1 cellular context compared by ENCODE assay signal in genomic region chr3:8963137-8963853, GRCh38.
TF ChIP-seq lines count a peak whose summit lies in the region.

A gene with protein sequence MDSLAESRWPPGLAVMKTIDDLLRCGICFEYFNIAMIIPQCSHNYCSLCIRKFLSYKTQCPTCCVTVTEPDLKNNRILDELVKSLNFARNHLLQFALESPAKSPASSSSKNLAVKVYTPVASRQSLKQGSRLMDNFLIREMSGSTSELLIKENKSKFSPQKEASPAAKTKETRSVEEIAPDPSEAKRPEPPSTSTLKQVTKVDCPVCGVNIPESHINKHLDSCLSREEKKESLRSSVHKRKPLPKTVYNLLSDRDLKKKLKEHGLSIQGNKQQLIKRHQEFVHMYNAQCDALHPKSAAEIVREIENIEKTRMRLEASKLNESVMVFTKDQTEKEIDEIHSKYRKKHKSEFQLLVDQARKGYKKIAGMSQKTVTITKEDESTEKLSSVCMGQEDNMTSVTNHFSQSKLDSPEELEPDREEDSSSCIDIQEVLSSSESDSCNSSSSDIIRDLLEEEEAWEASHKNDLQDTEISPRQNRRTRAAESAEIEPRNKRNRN (minus strand): TSS chr3:8963472. CDS start chr3:8963385, 87 bp downstream.

TF ChIP-seq in GM12878, 131 proteins besides CTCF, POLR2A, EP300 and RAD21 (continued from another document and continues in another):
- no peak for TF ChIP-seq MEF2B (IDR thresholded peaks at IDR 0.05; ENCODE audit: partially characterized antibody, poor library complexity, severe bottlenecking)
- no peak for TF ChIP-seq NR2C2 (IDR thresholded peaks at IDR 0.05; ENCODE audit: borderline replicate concordance, control insufficient read depth, insufficient read length, low read depth)
- TF ChIP-seq RELA (IDR thresholded peaks at IDR 0.05; ENCODE audit: borderline replicate concordance, partially characterized antibody) = peak; percentile 91
- TF ChIP-seq, protein P1, sequence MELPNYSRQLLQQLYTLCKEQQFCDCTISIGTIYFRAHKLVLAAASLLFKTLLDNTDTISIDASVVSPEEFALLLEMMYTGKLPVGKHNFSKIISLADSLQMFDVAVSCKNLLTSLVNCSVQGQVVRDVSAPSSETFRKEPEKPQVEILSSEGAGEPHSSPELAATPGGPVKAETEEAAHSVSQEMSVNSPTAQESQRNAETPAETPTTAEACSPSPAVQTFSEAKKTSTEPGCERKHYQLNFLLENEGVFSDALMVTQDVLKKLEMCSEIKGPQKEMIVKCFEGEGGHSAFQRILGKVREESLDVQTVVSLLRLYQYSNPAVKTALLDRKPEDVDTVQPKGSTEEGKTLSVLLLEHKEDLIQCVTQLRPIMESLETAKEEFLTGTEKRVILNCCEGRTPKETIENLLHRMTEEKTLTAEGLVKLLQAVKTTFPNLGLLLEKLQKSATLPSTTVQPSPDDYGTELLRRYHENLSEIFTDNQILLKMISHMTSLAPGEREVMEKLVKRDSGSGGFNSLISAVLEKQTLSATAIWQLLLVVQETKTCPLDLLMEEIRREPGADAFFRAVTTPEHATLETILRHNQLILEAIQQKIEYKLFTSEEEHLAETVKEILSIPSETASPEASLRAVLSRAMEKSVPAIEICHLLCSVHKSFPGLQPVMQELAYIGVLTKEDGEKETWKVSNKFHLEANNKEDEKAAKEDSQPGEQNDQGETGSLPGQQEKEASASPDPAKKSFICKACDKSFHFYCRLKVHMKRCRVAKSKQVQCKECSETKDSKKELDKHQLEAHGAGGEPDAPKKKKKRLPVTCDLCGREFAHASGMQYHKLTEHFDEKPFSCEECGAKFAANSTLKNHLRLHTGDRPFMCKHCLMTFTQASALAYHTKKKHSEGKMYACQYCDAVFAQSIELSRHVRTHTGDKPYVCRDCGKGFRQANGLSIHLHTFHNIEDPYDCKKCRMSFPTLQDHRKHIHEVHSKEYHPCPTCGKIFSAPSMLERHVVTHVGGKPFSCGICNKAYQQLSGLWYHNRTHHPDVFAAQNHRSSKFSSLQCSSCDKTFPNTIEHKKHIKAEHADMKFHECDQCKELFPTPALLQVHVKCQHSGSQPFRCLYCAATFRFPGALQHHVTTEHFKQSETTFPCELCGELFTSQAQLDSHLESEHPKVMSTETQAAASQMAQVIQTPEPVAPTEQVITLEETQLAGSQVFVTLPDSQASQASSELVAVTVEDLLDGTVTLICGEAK (IDR thresholded peaks at IDR 0.05; ENCODE audit: borderline replicate concordance) = peak; percentile 80
- TF ChIP-seq NFIC (IDR thresholded peaks at IDR 0.05; ENCODE audit: low read depth, low read length) = peak; percentile 36; the same call in 1 of the 2 replicates
- TF ChIP-seq, protein P2, sequence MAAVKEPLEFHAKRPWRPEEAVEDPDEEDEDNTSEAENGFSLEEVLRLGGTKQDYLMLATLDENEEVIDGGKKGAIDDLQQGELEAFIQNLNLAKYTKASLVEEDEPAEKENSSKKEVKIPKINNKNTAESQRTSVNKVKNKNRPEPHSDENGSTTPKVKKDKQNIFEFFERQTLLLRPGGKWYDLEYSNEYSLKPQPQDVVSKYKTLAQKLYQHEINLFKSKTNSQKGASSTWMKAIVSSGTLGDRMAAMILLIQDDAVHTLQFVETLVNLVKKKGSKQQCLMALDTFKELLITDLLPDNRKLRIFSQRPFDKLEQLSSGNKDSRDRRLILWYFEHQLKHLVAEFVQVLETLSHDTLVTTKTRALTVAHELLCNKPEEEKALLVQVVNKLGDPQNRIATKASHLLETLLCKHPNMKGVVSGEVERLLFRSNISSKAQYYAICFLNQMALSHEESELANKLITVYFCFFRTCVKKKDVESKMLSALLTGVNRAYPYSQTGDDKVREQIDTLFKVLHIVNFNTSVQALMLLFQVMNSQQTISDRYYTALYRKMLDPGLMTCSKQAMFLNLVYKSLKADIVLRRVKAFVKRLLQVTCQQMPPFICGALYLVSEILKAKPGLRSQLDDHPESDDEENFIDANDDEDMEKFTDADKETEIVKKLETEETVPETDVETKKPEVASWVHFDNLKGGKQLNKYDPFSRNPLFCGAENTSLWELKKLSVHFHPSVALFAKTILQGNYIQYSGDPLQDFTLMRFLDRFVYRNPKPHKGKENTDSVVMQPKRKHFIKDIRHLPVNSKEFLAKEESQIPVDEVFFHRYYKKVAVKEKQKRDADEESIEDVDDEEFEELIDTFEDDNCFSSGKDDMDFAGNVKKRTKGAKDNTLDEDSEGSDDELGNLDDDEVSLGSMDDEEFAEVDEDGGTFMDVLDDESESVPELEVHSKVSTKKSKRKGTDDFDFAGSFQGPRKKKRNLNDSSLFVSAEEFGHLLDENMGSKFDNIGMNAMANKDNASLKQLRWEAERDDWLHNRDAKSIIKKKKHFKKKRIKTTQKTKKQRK (IDR thresholded peaks at IDR 0.05; ENCODE audit: low read depth, low read length) = no peak
- no peak for TF ChIP-seq TBL1XR1 (IDR thresholded peaks at IDR 0.05; ENCODE audit: low read depth, low read length)
- TF ChIP-seq SMAD5 (IDR thresholded peaks at IDR 0.05; ENCODE audit: low read depth) = 0 out of 2 replicates have a peak, but pooled peaks have one; percentile 33
- TF ChIP-seq, protein P3, sequence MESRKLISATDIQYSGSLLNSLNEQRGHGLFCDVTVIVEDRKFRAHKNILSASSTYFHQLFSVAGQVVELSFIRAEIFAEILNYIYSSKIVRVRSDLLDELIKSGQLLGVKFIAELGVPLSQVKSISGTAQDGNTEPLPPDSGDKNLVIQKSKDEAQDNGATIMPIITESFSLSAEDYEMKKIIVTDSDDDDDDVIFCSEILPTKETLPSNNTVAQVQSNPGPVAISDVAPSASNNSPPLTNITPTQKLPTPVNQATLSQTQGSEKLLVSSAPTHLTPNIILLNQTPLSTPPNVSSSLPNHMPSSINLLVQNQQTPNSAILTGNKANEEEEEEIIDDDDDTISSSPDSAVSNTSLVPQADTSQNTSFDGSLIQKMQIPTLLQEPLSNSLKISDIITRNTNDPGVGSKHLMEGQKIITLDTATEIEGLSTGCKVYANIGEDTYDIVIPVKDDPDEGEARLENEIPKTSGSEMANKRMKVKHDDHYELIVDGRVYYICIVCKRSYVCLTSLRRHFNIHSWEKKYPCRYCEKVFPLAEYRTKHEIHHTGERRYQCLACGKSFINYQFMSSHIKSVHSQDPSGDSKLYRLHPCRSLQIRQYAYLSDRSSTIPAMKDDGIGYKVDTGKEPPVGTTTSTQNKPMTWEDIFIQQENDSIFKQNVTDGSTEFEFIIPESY (IDR thresholded peaks at IDR 0.05) = no peak
- no peak for TF ChIP-seq YY1 (IDR thresholded peaks at IDR 0.05; ENCODE audit: low read depth, low read length)
- TF ChIP-seq POLR2AphosphoS5 (IDR thresholded peaks at IDR 0.05; ENCODE audit: low read length) = peak; percentile 43; the same call in 1 of the 2 replicates
- 0 out of 2 replicates have a peak, but pooled peaks have one; percentile 24 for TF ChIP-seq DPF2 (IDR thresholded peaks at IDR 0.05)
- 0 out of 2 replicates have a peak, but pooled peaks have one; percentile 58 for TF ChIP-seq MLLT1 (IDR thresholded peaks at IDR 0.05)
- TF ChIP-seq SREBF1 (IDR thresholded peaks at IDR 0.05; ENCODE audit: low read length) = no peak; the same call in 1 of the 2 replicates
- TF ChIP-seq MEF2A (IDR thresholded peaks at IDR 0.05; ENCODE audit: insufficient read depth, low read depth, low read length) = no peak
- no peak for TF ChIP-seq SREBF2 (IDR thresholded peaks at IDR 0.05; ENCODE audit: low read length)
- TF ChIP-seq, protein P4, sequence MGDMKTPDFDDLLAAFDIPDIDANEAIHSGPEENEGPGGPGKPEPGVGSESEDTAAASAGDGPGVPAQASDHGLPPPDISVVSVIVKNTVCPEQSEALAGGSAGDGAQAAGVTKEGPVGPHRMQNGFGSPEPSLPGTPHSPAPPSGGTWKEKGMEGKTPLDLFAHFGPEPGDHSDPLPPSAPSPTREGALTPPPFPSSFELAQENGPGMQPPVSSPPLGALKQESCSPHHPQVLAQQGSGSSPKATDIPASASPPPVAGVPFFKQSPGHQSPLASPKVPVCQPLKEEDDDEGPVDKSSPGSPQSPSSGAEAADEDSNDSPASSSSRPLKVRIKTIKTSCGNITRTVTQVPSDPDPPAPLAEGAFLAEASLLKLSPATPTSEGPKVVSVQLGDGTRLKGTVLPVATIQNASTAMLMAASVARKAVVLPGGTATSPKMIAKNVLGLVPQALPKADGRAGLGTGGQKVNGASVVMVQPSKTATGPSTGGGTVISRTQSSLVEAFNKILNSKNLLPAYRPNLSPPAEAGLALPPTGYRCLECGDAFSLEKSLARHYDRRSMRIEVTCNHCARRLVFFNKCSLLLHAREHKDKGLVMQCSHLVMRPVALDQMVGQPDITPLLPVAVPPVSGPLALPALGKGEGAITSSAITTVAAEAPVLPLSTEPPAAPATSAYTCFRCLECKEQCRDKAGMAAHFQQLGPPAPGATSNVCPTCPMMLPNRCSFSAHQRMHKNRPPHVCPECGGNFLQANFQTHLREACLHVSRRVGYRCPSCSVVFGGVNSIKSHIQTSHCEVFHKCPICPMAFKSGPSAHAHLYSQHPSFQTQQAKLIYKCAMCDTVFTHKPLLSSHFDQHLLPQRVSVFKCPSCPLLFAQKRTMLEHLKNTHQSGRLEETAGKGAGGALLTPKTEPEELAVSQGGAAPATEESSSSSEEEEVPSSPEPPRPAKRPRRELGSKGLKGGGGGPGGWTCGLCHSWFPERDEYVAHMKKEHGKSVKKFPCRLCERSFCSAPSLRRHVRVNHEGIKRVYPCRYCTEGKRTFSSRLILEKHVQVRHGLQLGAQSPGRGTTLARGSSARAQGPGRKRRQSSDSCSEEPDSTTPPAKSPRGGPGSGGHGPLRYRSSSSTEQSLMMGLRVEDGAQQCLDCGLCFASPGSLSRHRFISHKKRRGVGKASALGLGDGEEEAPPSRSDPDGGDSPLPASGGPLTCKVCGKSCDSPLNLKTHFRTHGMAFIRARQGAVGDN (IDR thresholded peaks at IDR 0.05) = no peak
- peak; percentile 26 to 93; a peak in 3 of 4 replicates for TF ChIP-seq SRF (IDR thresholded peaks at IDR 0.05; ENCODE audit: low read depth in 2 of 2, low read length in 2 of 2)
- no peak for TF ChIP-seq FOS (IDR thresholded peaks at IDR 0.05; ENCODE audit: borderline replicate concordance, extremely low read depth, insufficient read length)
- TF ChIP-seq, protein P5, sequence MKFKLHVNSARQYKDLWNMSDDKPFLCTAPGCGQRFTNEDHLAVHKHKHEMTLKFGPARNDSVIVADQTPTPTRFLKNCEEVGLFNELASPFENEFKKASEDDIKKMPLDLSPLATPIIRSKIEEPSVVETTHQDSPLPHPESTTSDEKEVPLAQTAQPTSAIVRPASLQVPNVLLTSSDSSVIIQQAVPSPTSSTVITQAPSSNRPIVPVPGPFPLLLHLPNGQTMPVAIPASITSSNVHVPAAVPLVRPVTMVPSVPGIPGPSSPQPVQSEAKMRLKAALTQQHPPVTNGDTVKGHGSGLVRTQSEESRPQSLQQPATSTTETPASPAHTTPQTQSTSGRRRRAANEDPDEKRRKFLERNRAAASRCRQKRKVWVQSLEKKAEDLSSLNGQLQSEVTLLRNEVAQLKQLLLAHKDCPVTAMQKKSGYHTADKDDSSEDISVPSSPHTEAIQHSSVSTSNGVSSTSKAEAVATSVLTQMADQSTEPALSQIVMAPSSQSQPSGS (IDR thresholded peaks at IDR 0.05; ENCODE audit: low read length) = no peak
- no peak for TF ChIP-seq BACH1 (IDR thresholded peaks at IDR 0.05; ENCODE audit: borderline replicate concordance)
- peak; percentile 100 for TF ChIP-seq CREM (IDR thresholded peaks at IDR 0.05; ENCODE audit: low read depth)
- TF ChIP-seq, protein P6, sequence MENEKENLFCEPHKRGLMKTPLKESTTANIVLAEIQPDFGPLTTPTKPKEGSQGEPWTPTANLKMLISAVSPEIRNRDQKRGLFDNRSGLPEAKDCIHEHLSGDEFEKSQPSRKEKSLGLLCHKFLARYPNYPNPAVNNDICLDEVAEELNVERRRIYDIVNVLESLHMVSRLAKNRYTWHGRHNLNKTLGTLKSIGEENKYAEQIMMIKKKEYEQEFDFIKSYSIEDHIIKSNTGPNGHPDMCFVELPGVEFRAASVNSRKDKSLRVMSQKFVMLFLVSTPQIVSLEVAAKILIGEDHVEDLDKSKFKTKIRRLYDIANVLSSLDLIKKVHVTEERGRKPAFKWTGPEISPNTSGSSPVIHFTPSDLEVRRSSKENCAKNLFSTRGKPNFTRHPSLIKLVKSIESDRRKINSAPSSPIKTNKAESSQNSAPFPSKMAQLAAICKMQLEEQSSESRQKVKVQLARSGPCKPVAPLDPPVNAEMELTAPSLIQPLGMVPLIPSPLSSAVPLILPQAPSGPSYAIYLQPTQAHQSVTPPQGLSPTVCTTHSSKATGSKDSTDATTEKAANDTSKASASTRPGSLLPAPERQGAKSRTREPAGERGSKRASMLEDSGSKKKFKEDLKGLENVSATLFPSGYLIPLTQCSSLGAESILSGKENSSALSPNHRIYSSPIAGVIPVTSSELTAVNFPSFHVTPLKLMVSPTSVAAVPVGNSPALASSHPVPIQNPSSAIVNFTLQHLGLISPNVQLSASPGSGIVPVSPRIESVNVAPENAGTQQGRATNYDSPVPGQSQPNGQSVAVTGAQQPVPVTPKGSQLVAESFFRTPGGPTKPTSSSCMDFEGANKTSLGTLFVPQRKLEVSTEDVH (IDR thresholded peaks at IDR 0.05; ENCODE audit: low read depth, partially characterized antibody) = peak; percentile 84
- TF ChIP-seq CEBPB (IDR thresholded peaks at IDR 0.05; ENCODE audit: borderline replicate concordance in 1 of 2, low read depth in 2 of 2, low read length in 2 of 2) = no peak
- TF ChIP-seq ZZZ3 (IDR thresholded peaks at IDR 0.05; ENCODE audit: control insufficient read depth, insufficient read length, low read depth) = no peak
- TF ChIP-seq, protein P7, sequence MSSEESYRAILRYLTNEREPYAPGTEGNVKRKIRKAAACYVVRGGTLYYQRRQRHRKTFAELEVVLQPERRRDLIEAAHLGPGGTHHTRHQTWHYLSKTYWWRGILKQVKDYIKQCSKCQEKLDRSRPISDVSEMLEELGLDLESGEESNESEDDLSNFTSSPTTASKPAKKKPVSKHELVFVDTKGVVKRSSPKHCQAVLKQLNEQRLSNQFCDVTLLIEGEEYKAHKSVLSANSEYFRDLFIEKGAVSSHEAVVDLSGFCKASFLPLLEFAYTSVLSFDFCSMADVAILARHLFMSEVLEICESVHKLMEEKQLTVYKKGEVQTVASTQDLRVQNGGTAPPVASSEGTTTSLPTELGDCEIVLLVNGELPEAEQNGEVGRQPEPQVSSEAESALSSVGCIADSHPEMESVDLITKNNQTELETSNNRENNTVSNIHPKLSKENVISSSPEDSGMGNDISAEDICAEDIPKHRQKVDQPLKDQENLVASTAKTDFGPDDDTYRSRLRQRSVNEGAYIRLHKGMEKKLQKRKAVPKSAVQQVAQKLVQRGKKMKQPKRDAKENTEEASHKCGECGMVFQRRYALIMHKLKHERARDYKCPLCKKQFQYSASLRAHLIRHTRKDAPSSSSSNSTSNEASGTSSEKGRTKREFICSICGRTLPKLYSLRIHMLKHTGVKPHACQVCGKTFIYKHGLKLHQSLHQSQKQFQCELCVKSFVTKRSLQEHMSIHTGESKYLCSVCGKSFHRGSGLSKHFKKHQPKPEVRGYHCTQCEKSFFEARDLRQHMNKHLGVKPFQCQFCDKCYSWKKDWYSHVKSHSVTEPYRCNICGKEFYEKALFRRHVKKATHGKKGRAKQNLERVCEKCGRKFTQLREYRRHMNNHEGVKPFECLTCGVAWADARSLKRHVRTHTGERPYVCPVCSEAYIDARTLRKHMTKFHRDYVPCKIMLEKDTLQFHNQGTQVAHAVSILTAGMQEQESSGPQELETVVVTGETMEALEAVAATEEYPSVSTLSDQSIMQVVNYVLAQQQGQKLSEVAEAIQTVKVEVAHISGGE (CRISPR knock-in tag; IDR thresholded peaks at IDR 0.05) = no peak
- no peak for TF ChIP-seq RBBP5 (conservative IDR thresholded peaks at IDR 0.05)
